13 cellular contexts compared by ENCODE assay signal in the genomic region with DNA sequence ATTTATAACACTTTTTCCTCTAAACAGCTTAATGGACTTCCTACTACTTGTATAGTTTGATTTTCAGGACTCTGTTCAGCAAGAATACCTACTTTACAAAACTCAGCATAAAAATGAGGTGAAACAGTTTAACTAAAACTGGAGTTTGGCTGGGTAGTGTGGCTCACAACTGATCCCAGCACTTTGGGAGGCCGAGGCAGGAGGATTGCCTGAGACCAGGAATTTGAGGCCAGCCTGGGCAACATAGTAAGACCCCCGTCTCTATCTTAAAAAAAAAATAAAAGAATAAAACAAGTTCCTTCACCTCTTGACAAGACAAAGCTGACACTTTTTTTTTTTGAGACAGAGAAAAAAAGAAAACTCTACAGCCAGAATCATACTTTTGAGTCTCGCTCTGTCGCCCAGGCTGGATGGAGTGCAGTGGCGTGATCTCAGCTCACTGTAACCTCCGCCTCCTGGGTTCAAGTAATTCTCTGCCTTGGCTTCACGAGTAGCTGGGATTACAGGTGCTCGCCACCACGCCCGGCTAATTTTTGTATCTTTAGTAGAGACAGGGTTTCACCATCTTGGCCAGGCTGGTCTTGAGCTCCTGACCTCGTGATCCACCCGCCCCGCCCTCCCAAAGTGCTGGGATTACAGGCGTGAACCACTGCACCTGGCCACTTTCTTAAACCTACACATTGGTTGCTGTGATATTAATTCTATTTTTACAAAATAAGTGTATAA. TPM values are rescaled to one million over a fixed set of nuclear protein-coding genes. Genes with fewer than 3 reads are reported as not detected.
A peak's percentile ranks its signal among the peaks of the same experiment; 100 is the strongest.
DNase-seq lines count a peak whose midpoint lies in the region; ATAC-seq and TF ChIP-seq lines count a peak whose summit lies in the region.
"Had no signal": no experiment of that assay in that cellular context is flagged by ENCODE, and none has a peak within 500 bp of the region (broad histone marks: within the 10 kb centered on the region; RNA-seq: fewer than 3 reads in every experiment).

No MANE protein-coding gene starts in this region.

- no peaks in the 10 kb centered on the region for H3K27me3 Mint-ChIP-seq in activated T-helper 1 cell treated with anti-CD3 and anti-CD28 coated beads, Interleukin-12 subunit alpha, Interleukin-12 subunit beta, Interleukin-2, Interleukin-4 antibody, amounts not matched to agents 30 ng/mL and 10 ng/mL and 1 ng/mL, durations not matched to agents 14 hours and 24 hours and 36 hours (ENCODE audit: insufficient read depth)

- TF ChIP-seq CTCF in A673 (conservative IDR thresholded peaks at IDR 0.05; ENCODE audit: low read depth, low read length) (no peak), HL-60 (IDR thresholded peaks at IDR 0.05; ENCODE audit: insufficient read depth, low read length) (no peak)

- peaks cover 26% of the 10 kb centered on the region for H3K36me3 Mint-ChIP-seq in activated T-helper 1 cell treated with anti-CD3 and anti-CD28 coated beads, Interleukin-12 subunit alpha, Interleukin-12 subunit beta, Interleukin-2, Interleukin-4 antibody, amounts not matched to agents 30 ng/mL and 10 ng/mL and 1 ng/mL, durations not matched to agents 14 hours and 24 hours and 36 hours (ENCODE audit: low read depth)

- no peak overlapping the region for H4K8ac ChIP-seq in mesenchymal stem cell (ENCODE audit: low read length)

- H3K9me3 ChIP-seq in A673 (ENCODE audit: low read depth, low read length, poor library complexity, severe bottlenecking) (no peaks in the 10 kb centered on the region), mesenchymal stem cell (ENCODE audit: control insufficient read depth, low read length) (no peaks in the 10 kb centered on the region)

- H3K4me3 Mint-ChIP-seq in activated T-helper 1 cell treated with anti-CD3 and anti-CD28 coated beads, Interleukin-12 subunit alpha, Interleukin-12 subunit beta, Interleukin-2, Interleukin-4 antibody, amounts not matched to agents 30 ng/mL and 10 ng/mL and 1 ng/mL, durations not matched to agents 14 hours and 24 hours and 36 hours, result peak overlapping the region; percentile 84

- no peaks in the 10 kb centered on the region for H3K9me3 Mint-ChIP-seq in activated T-helper 1 cell treated with anti-CD3 and anti-CD28 coated beads, Interleukin-12 subunit alpha, Interleukin-12 subunit beta, Interleukin-2, Interleukin-4 antibody, amounts not matched to agents 30 ng/mL and 10 ng/mL and 1 ng/mL, durations not matched to agents 14 hours and 24 hours and 36 hours
- H3K9me3 Mint-ChIP-seq: CD8-positive, alpha-beta T cell had no signal

- H4K91ac ChIP-seq in mesenchymal stem cell (ENCODE audit: low read length), result no peak overlapping the region

- intact Hi-C loops in A673 (cut with micrococcal nuclease; ENCODE audit: unreplicated experiment), result no loop called here
- intact Hi-C loops in activated T-helper 1 cell treated with anti-CD3 and anti-CD28 coated beads, Interleukin-12 subunit alpha, Interleukin-12 subunit beta, Interleukin-2, Interleukin-4 antibody, amounts not matched to agents 30 ng/mL and 10 ng/mL and 1 ng/mL, durations not matched to agents 14 hours and 24 hours and 36 hours (cut with micrococcal nuclease), result no loop called here

- BruUV-seq in A673 (replicated peaks; lab: Mats Ljungman, UMichigan), result no TSS peak

- no peak for DNase-seq in A673 (ENCODE audit: low spot score)
- no peak for DNase-seq in HL-60 (ENCODE audit: low read depth in 1 of 2, low spot score in 1 of 2)
- no peak for DNase-seq in activated T-helper 1 cell treated with anti-CD3 and anti-CD28 coated beads, Interleukin-12 subunit alpha, Interleukin-12 subunit beta, Interleukin-2, Interleukin-4 antibody, amounts not matched to agents 30 ng/mL and 10 ng/mL and 1 ng/mL, durations not matched to agents 14 hours and 24 hours and 36 hours (ENCODE audit: low spot score)
- no peak for DNase-seq in mesenchymal stem cell
- DNase-seq in ureter (ENCODE audit: low spot score), result no peak
- no peak for DNase-seq in NCI-H510A treated with DMSO at 0.1 percent for 48 hours (lab: John Stamatoyannopoulos, UW)
- DNase-seq: amygdala; CD8-positive, alpha-beta T cell; NCI-H1105 had no signal

- H3K27ac ChIP-seq in A673 (ENCODE audit: low read depth, low read length, poor library complexity, severe bottlenecking), result no peak overlapping the region
- peak overlapping the region; percentile 69 for H3K27ac ChIP-seq in HL-60 (replicated peaks)
- no peak overlapping the region for H3K27ac ChIP-seq in mesenchymal stem cell (ENCODE audit: low read length, poor library complexity, severe bottlenecking)

- H3K79me1 ChIP-seq in mesenchymal stem cell (replicated peaks; ENCODE audit: low read length, poor library complexity, severe bottlenecking), result peaks cover 15% of the 10 kb centered on the region

- H2BK12ac ChIP-seq in mesenchymal stem cell (ENCODE audit: low read length in 2 of 2), result no peak overlapping the region

- no peak for ATAC-seq in esophagus mucosa
- ATAC-seq in HG02623 (IDR thresholded peaks at IDR 0.05; ENCODE audit: unreplicated experiment), result no peak
- ATAC-seq: CD8-positive, alpha-beta T cell had no signal

- peaks cover 53% of the 10 kb centered on the region for H3K36me3 ChIP-seq in A673 (ENCODE audit: insufficient read depth, low read length, poor library complexity, severe bottlenecking)
- H3K36me3 ChIP-seq in mesenchymal stem cell (ENCODE audit: control insufficient read depth in 1 of 2, insufficient read depth in 2 of 2, low read depth in 1 of 2, low read length in 2 of 2), result peaks cover 50 to 70% of the 10 kb centered on the region in 2 experiments

- peaks cover 18% of the 10 kb centered on the region for H3K4me1 ChIP-seq in A673 (ENCODE audit: insufficient read depth, low read length, poor library complexity, severe bottlenecking)
- peaks cover 35% of the 10 kb centered on the region for H3K4me1 ChIP-seq in mesenchymal stem cell (ENCODE audit: control insufficient read depth, insufficient read depth, low read depth, low read length)

- H3K14ac ChIP-seq in mesenchymal stem cell (ENCODE audit: low read length in 2 of 2), result no peak overlapping the region

- no peak overlapping the region for H2AK5ac ChIP-seq in mesenchymal stem cell (ENCODE audit: low read length, severe bottlenecking)

- no peak overlapping the region for H2AFZ ChIP-seq in mesenchymal stem cell (ENCODE audit: low read depth, low read length)

- no peak overlapping the region for H2BK5ac ChIP-seq in mesenchymal stem cell (ENCODE audit: low read depth, low read length, poor library complexity, severe bottlenecking)

- no peak overlapping the region for H3K18ac ChIP-seq in mesenchymal stem cell (ENCODE audit: low read depth in 1 of 2, low read length in 2 of 2)

- H2BK15ac ChIP-seq in mesenchymal stem cell (ENCODE audit: low read depth, poor library complexity, severe bottlenecking), result no peak overlapping the region

- H3K9ac ChIP-seq in mesenchymal stem cell (ENCODE audit: low read length), result peak overlapping the region; percentile 36

- H3K4ac ChIP-seq in mesenchymal stem cell (ENCODE audit: low read depth in 1 of 2, low read length in 2 of 2), result no peak overlapping the region

- H3K27ac Mint-ChIP-seq in activated T-helper 1 cell treated with anti-CD3 and anti-CD28 coated beads, Interleukin-12 subunit alpha, Interleukin-12 subunit beta, Interleukin-2, Interleukin-4 antibody, amounts not matched to agents 30 ng/mL and 10 ng/mL and 1 ng/mL, durations not matched to agents 14 hours and 24 hours and 36 hours, result no peak overlapping the region

- H3K4me2 ChIP-seq in mesenchymal stem cell (ENCODE audit: low read length, poor library complexity, severe bottlenecking), result no peak overlapping the region

- H3K4me1 Mint-ChIP-seq in activated T-helper 1 cell treated with anti-CD3 and anti-CD28 coated beads, Interleukin-12 subunit alpha, Interleukin-12 subunit beta, Interleukin-2, Interleukin-4 antibody, amounts not matched to agents 30 ng/mL and 10 ng/mL and 1 ng/mL, durations not matched to agents 14 hours and 24 hours and 36 hours (ENCODE audit: low read depth), result peaks cover 36% of the 10 kb centered on the region

- H3K27me3 ChIP-seq in A673 (replicated peaks; ENCODE audit: insufficient read depth, low read depth, low read length, poor library complexity), result no peaks in the 10 kb centered on the region
- no peaks in the 10 kb centered on the region for H3K27me3 ChIP-seq in HL-60 (ENCODE audit: insufficient read depth, poor library complexity, severe bottlenecking)
- no peaks in the 10 kb centered on the region for H3K27me3 ChIP-seq in mesenchymal stem cell (ENCODE audit: control insufficient read depth in 1 of 2, insufficient read depth in 1 of 2, low read length in 2 of 2)

- no peak overlapping the region for H3K23ac ChIP-seq in mesenchymal stem cell (ENCODE audit: low read length in 2 of 2)

- CTCF ChIA-PET in A673 (lab: Charles Lee), result no interaction called here

- no peak overlapping the region for H2BK120ac ChIP-seq in mesenchymal stem cell (ENCODE audit: low read depth, low read length)

- POLR2A ChIA-PET in A673 (lab: Charles Lee; ENCODE audit: low non-redundant PET), result no interaction called here

- H3K4me3 ChIP-seq in A673 (ENCODE audit: low read depth, low read length, poor library complexity, severe bottlenecking), result peak overlapping the region; percentile 69
- peak overlapping the region; percentile 85 for H3K4me3 ChIP-seq in HL-60 (replicated peaks; ENCODE audit: insufficient read depth, low read length)
- H3K4me3 ChIP-seq in mesenchymal stem cell (ENCODE audit: insufficient read depth in 1 of 2, low read depth in 1 of 2, low read length in 2 of 2), result peak overlapping the region in 1 of 2 experiments; percentile 90

- 98% methylated on average over 13 of the region's 14 CpGs for WGBS in mesenchymal stem cell

RNA-seq across cellular contexts. Expression of gene PDF, which starts 2.6 kb away (rescaled TPM):
- total RNA-seq in A673 (2021) (24.8 and 32.4 TPM in 2 replicates), esophagus mucosa (11.3 TPM), ureter (15.1 TPM)
- total RNA-seq in activated T-helper 1 cell treated with anti-CD3 and anti-CD28 coated beads, Interleukin-12 subunit alpha, Interleukin-12 subunit beta, Interleukin-2, Interleukin-4 antibody, amounts not matched to agents 30 ng/mL and 10 ng/mL and 1 ng/mL, durations not matched to agents 14 hours and 24 hours and 36 hours, result 17.4 and 21.5 TPM in 2 replicates
- polyA plus RNA-seq in mesenchymal stem cell (2013, experiment 1 of 2), result 7.1 TPM
- 7.3 TPM for polyA plus RNA-seq in mesenchymal stem cell (2013, experiment 2 of 2)

RNA-seq across cellular contexts. Expression of gene COG8, which starts 11.6 kb away (rescaled TPM):
- total RNA-seq in A673 (2021), result 47.6 and 52.4 TPM in 2 replicates
- 45.3 and 46.5 TPM in 2 replicates for total RNA-seq in activated T-helper 1 cell treated with anti-CD3 and anti-CD28 coated beads, Interleukin-12 subunit alpha, Interleukin-12 subunit beta, Interleukin-2, Interleukin-4 antibody, amounts not matched to agents 30 ng/mL and 10 ng/mL and 1 ng/mL, durations not matched to agents 14 hours and 24 hours and 36 hours
- 20.3 TPM for polyA plus RNA-seq in mesenchymal stem cell (2013, experiment 1 of 2)
- polyA plus RNA-seq in mesenchymal stem cell (2013, experiment 2 of 2), result 20.9 TPM
- total RNA-seq in esophagus mucosa, result 18.4 TPM
- 30.1 TPM for total RNA-seq in ureter

RNA-seq across cellular contexts. Expression of gene NIP7, which starts 11.8 kb away (rescaled TPM):
- 55.1 and 66.4 TPM in 2 replicates for total RNA-seq in A673 (2021)
- total RNA-seq in activated T-helper 1 cell treated with anti-CD3 and anti-CD28 coated beads, Interleukin-12 subunit alpha, Interleukin-12 subunit beta, Interleukin-2, Interleukin-4 antibody, amounts not matched to agents 30 ng/mL and 10 ng/mL and 1 ng/mL, durations not matched to agents 14 hours and 24 hours and 36 hours, result 80.7 and 85.8 TPM in 2 replicates
- polyA plus RNA-seq in mesenchymal stem cell (2013, experiment 1 of 2), result 23.7 TPM
- 23.7 TPM for polyA plus RNA-seq in mesenchymal stem cell (2013, experiment 2 of 2)
- 29.0 TPM for total RNA-seq in esophagus mucosa
- 26.1 TPM for total RNA-seq in ureter

RNA-seq across cellular contexts. Expression of gene VPS4A, which starts 16.6 kb away (rescaled TPM):
- total RNA-seq in A673 (2021), result 48.7 and 50.4 TPM in 2 replicates
- 37.9 and 42.4 TPM in 2 replicates for total RNA-seq in activated T-helper 1 cell treated with anti-CD3 and anti-CD28 coated beads, Interleukin-12 subunit alpha, Interleukin-12 subunit beta, Interleukin-2, Interleukin-4 antibody, amounts not matched to agents 30 ng/mL and 10 ng/mL and 1 ng/mL, durations not matched to agents 14 hours and 24 hours and 36 hours
- 27.8 TPM for polyA plus RNA-seq in mesenchymal stem cell (2013, experiment 1 of 2)
- 27.3 TPM for polyA plus RNA-seq in mesenchymal stem cell (2013, experiment 2 of 2)
- total RNA-seq in esophagus mucosa, result 21.0 TPM
- total RNA-seq in ureter, result 30.8 TPM

RNA-seq across cellular contexts. Expression of gene TMED6, which starts 23.8 kb away (rescaled TPM):
- total RNA-seq in A673 (2021) (1.8 TPM in 1 of 2 replicates, not detected in the other), esophagus mucosa (0.52 TPM), ureter (1.5 TPM)
- total RNA-seq in activated T-helper 1 cell treated with anti-CD3 and anti-CD28 coated beads, Interleukin-12 subunit alpha, Interleukin-12 subunit beta, Interleukin-2, Interleukin-4 antibody, amounts not matched to agents 30 ng/mL and 10 ng/mL and 1 ng/mL, durations not matched to agents 14 hours and 24 hours and 36 hours, result 1.2 and 1.3 TPM in 2 replicates
- 0.10 TPM for polyA plus RNA-seq in mesenchymal stem cell (2013, experiment 1 of 2)
- polyA plus RNA-seq in mesenchymal stem cell (2013, experiment 2 of 2), result not detected
- total RNA-seq: kidney epithelial cell, renal cortical epithelial cell had no signal
